ENCODE assay signal across 1 cellular context in genomic region chr5:41509399-41510175, GRCh38.
TF ChIP-seq lines count a peak whose summit lies in the region.

No MANE protein-coding gene starts in this region.

TF ChIP-seq in WTC11, 78 proteins besides CTCF, POLR2A, EP300 and RAD21 (continued from another document):
- no peak for TF ChIP-seq ZNF532 (CRISPR knock-in tag; IDR thresholded peaks at IDR 0.05; ENCODE audit: borderline replicate concordance)
- TF ChIP-seq AR (CRISPR knock-in tag; IDR thresholded peaks at IDR 0.05), result no peak
- TF ChIP-seq ZNF396 (CRISPR knock-in tag; IDR thresholded peaks at IDR 0.05; ENCODE audit: borderline replicate concordance), result no peak
